In genomic region chr19:16301999-16302694, GRCh38 we compare ENCODE assay signal across 14 cellular contexts. TPM values are rescaled to one million over a fixed set of nuclear protein-coding genes. Genes with fewer than 3 reads are reported as not detected.
DNase-seq lines count a peak whose midpoint lies in the region; ATAC-seq, FAIRE-seq and TF ChIP-seq lines count a peak whose summit lies in the region.
"Had no signal": no experiment of that assay in that cellular context is flagged by ENCODE, and none has a peak within 500 bp of the region (broad histone marks: within the 10 kb centered on the region; RNA-seq: fewer than 3 reads in every experiment).

No MANE protein-coding gene starts in this region.

- CTCF ChIA-PET in A549 (lab: Yijun Ruan, JAX): interaction anchor here (1.2 to 1.3 kb wide), 2 partner anchors 16 to 81 kb away, joined by 3 to 5 read pairs; no protein-coding TSS in a partner anchor

- H3K4me1 Mint-ChIP-seq in HFFc6 (ENCODE audit: low read depth): peaks cover 6% of the 10 kb centered on the region
- peaks cover 3 to 5% of the 10 kb centered on the region in 2 donors for H3K4me1 Mint-ChIP-seq in effector memory CD8-positive, alpha-beta T cell (ENCODE audit: low read depth in 2 of 2)

- POLR2A ChIA-PET in A549 (lab: Yijun Ruan, JAX): no interaction called here

- WGBS in A549 (ENCODE audit: missing lambda C conversion rate): 55% methylated on average over 19 of the region's 25 CpGs

- FAIRE-seq in A549 (lab: Jason Lieb, UNC): no peak
- FAIRE-seq: HepG2 had no signal

- DNase-seq in A549 (ENCODE audit: low read depth in 1 of 2, low spot score in 1 of 2) (peak; percentile 40 to 63), HFFc6 (peak; percentile 32), glomerular visceral epithelial cell (ENCODE audit: extremely low spot score) (peak; percentile 86), COLO829 (ENCODE audit: low spot score) (no peak), NCI-H446 treated with DMSO at 0.1 percent for 48 hours (lab: John Stamatoyannopoulos, UW) (no peak)
- no peak for DNase-seq in effector memory CD8-positive, alpha-beta T cell
- DNase-seq: activated T-cell treated with anti-CD3 and anti-CD28 coated beads, Interleukin-2, amount 50 U/mL, for 24 hours; NCI-H2107; right lobe of liver; transverse colon had no signal

- no peaks in the 10 kb centered on the region for H3K36me3 Mint-ChIP-seq in HFFc6 (ENCODE audit: low read depth)
- H3K36me3 Mint-ChIP-seq in effector memory CD8-positive, alpha-beta T cell (ENCODE audit: insufficient read depth): no peaks in the 10 kb centered on the region
- H3K36me3 Mint-ChIP-seq: WTC11 had no signal

- H3K4me3 ChIP-seq in A549: no peak overlapping the region
- H3K4me3 ChIP-seq: right lobe of liver, transverse colon had no signal

- no peak for TF ChIP-seq RAD21 in A549 (conservative IDR thresholded peaks at IDR 0.05 in 1 of 2, IDR thresholded peaks at IDR 0.05 in 1 of 2)

- H3K9me3 ChIP-seq in A549: no peaks in the 10 kb centered on the region
- H3K9me3 ChIP-seq: right lobe of liver, transverse colon had no signal

- peak overlapping the region in 1 of 2 experiments; percentile 13; a peak in 2 of 6 replicates for H3K27ac ChIP-seq in A549
- H3K27ac ChIP-seq: right lobe of liver, transverse colon had no signal

- no peak overlapping the region for H3K27ac Mint-ChIP-seq in HFFc6
- H3K27ac Mint-ChIP-seq in effector memory CD8-positive, alpha-beta T cell: no peak overlapping the region
- H3K27ac Mint-ChIP-seq: activated T-cell treated with anti-CD3 and anti-CD28 coated beads, Interleukin-2, amount 50 U/mL, for 24 hours; WTC11 had no signal

- H3K27me3 Mint-ChIP-seq in HFFc6 (ENCODE audit: insufficient read depth): peaks cover 6% of the 10 kb centered on the region
- no peaks in the 10 kb centered on the region for H3K27me3 Mint-ChIP-seq in effector memory CD8-positive, alpha-beta T cell
- H3K27me3 Mint-ChIP-seq: activated T-cell treated with anti-CD3 and anti-CD28 coated beads, Interleukin-2, amount 50 U/mL, for 24 hours had no signal

- peaks cover 11% of the 10 kb centered on the region for H3K4me1 ChIP-seq in A549
- H3K4me1 ChIP-seq: right lobe of liver had no signal

- H3K4me2 ChIP-seq in A549: peak overlapping the region; percentile 44; the same call in 2 of the 3 replicates

- no peak for TF ChIP-seq POLR2A in A549 (IDR thresholded peaks at IDR 0.05; ENCODE audit: low read length)

- TF ChIP-seq CTCF in A549 (IDR thresholded peaks at IDR 0.05): no peak
- TF ChIP-seq CTCF in HFFc6 (IDR thresholded peaks at IDR 0.05): no peak

- no peak for TF ChIP-seq EP300 in A549 (IDR thresholded peaks at IDR 0.05)

- no peak overlapping the region for H3K4me3 Mint-ChIP-seq in HFFc6
- H3K4me3 Mint-ChIP-seq in effector memory CD8-positive, alpha-beta T cell: no peak overlapping the region
- H3K4me3 Mint-ChIP-seq: activated T-cell treated with anti-CD3 and anti-CD28 coated beads, Interleukin-2, amount 50 U/mL, for 24 hours; WTC11 had no signal

- ATAC-seq in A549 (peak; percentile 82 to 90), SK-N-SH treated with all-trans-retinoic acid at 6 μM for 48 hours (peak; percentile 70), HG03432 (IDR thresholded peaks at IDR 0.05; ENCODE audit: unreplicated experiment) (no peak)
- no peak for ATAC-seq in effector memory CD8-positive, alpha-beta T cell (replicated peaks)
- ATAC-seq: HepG2, WTC11 had no signal

- H3K9me3 Mint-ChIP-seq in HFFc6: no peaks in the 10 kb centered on the region
- no peaks in the 10 kb centered on the region for H3K9me3 Mint-ChIP-seq in effector memory CD8-positive, alpha-beta T cell
- H3K9me3 Mint-ChIP-seq: activated T-cell treated with anti-CD3 and anti-CD28 coated beads, Interleukin-2, amount 50 U/mL, for 24 hours; WTC11 had no signal

TF ChIP-seq in A549, 52 proteins besides CTCF, POLR2A, EP300 and RAD21 (continues in another document):
- TF ChIP-seq MAX (IDR thresholded peaks at IDR 0.05) (peak; percentile 46; the same call in 1 of the 2 replicates), FOSL2 (IDR thresholded peaks at IDR 0.05) (peak; percentile 31; the same call in 1 of the 2 replicates), FOSL2 (CRISPR knock-in tag; IDR thresholded peaks at IDR 0.05) (peak; percentile 63), HOXB5 (CRISPR knock-in tag; IDR thresholded peaks at IDR 0.05) (no peak), RARB (CRISPR knock-in tag; IDR thresholded peaks at IDR 0.05) (no peak), ATOH8 (CRISPR knock-in tag; IDR thresholded peaks at IDR 0.05; ENCODE audit: low read depth) (no peak), KDM1A (IDR thresholded peaks at IDR 0.05; ENCODE audit: low read depth) (no peak), TP53 (CRISPR knock-in tag; IDR thresholded peaks at IDR 0.05) (no peak), POLR2AphosphoS2 (conservative IDR thresholded peaks at IDR 0.05; ENCODE audit: low read length) (no peak), USF2 (IDR thresholded peaks at IDR 0.05) (no peak), RCOR1 (IDR thresholded peaks at IDR 0.05; ENCODE audit: low read depth, low read length) (no peak), MAZ (IDR thresholded peaks at IDR 0.05; ENCODE audit: borderline replicate concordance, low read depth, low read length) (no peak), RNF2 (IDR thresholded peaks at IDR 0.05; ENCODE audit: borderline replicate concordance, low read depth) (no peak)

TF ChIP-seq in SK-N-SH treated with all-trans-retinoic acid at 6 μM for 48 hours, 23 proteins besides CTCF, POLR2A, EP300 and RAD21:
- TF ChIP-seq GLIS3 (CRISPR knock-in tag; IDR thresholded peaks at IDR 0.05) (no peak), ZFP3 (CRISPR knock-in tag; IDR thresholded peaks at IDR 0.05) (no peak), PPARA (CRISPR knock-in tag; IDR thresholded peaks at IDR 0.05; ENCODE audit: borderline replicate concordance) (no peak), CSDC2 (CRISPR knock-in tag; IDR thresholded peaks at IDR 0.05) (no peak), RARB (CRISPR knock-in tag; IDR thresholded peaks at IDR 0.05) (no peak), PATZ1 (CRISPR knock-in tag; IDR thresholded peaks at IDR 0.05; ENCODE audit: borderline replicate concordance) (no peak), ISL1 (CRISPR knock-in tag; IDR thresholded peaks at IDR 0.05) (no peak), ZC3H10 (CRISPR knock-in tag; IDR thresholded peaks at IDR 0.05) (no peak), TCF4 (CRISPR knock-in tag; IDR thresholded peaks at IDR 0.05; ENCODE audit: borderline replicate concordance) (no peak)

RNA-seq across cellular contexts. Expression of gene KLF2, which starts 22.5 kb away (rescaled TPM):
- polyA plus RNA-seq in A549 (2011; rRNA removed): 2.7 and 3.4 TPM in 2 replicates
- 42.8 and 49.2 TPM in 2 replicates for polyA plus RNA-seq in A549 (2012; cell fraction: cytosol; rRNA removed)
- polyA plus RNA-seq in A549 (2012; cell fraction: nucleus; rRNA removed): 130 and 150 TPM in 2 replicates
- polyA plus RNA-seq in A549 (2017; fragmentation: RNase III; extraction: RNeasy Plus Mini Kit Qiagen cat#74134 plus additional on column Dnase treatment): 6.0 to 7.0 TPM (median 6.9 TPM) in 3 replicates
- polyA minus RNA-seq in A549 (2011; rRNA and poly(A)+ RNA removed): 1.8 and 3.2 TPM in 2 replicates
- total RNA-seq in HFFc6 (2021; fragmentation: NEBNext Ultra II Directional; extraction: Animal tissue kit (Norgen Biotek cat#: 25700)): 10 to 100 TPM; 26.4 to 36.8 (median 32.4) TPM
- total RNA-seq: HepG2 had no signal
- polyA plus RNA-seq: HepG2 had no signal

Comparison
In these comparisons a context has a peak if more than half of its experiments do, and no peak if none do; other contexts are left out.
1. ATAC-seq: peak in A549 (2 of 2) and SK-N-SH treated with all-trans-retinoic acid at 6 μM for 48 hours (single experiment); none in HG03432 (single experiment) and effector memory CD8-positive, alpha-beta T cell (single experiment).
2. DNase-seq: peak in A549 (2 of 2), HFFc6 (single experiment) and glomerular visceral epithelial cell (single experiment); none in COLO829 (single experiment), NCI-H446 treated with DMSO at 0.1 percent for 48 hours (single experiment) and effector memory CD8-positive, alpha-beta T cell (0 of 3).